Comparison of ENCODE assay signal across 8 cellular contexts in the genomic region with DNA sequence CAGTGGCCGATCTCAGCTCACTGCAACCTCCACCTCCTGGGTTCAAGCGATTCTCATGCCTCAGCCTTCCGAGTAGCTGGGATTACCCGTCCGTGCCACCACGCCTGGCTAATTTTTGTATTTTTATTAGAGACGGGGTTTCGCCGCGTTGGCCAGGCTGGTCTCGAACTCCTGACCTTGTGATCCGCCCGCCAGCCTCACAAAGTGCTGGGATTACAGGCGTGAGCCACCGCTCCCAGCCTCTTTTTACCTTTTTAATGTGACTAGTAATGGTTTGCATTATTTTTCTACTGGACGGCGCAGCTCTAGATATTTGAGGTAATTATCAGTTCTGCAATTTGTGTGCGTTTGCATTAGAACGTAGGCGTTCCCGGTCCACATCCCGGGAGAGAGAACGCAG. TPM values are rescaled to one million over a fixed set of nuclear protein-coding genes. Genes with fewer than 3 reads are reported as not detected.
DNase-seq lines count a peak whose midpoint lies in the region; ATAC-seq, FAIRE-seq and TF ChIP-seq lines count a peak whose summit lies in the region.
"Not testable (repeated sequence)": the region's sequence is repeated elsewhere in the genome, so short reads cannot be mapped to it uniquely, and the experiment has no call there.

No MANE protein-coding gene starts in this region.

- not testable (repeated sequence) for ATAC-seq in HCT116; naive thymus-derived CD8-positive, alpha-beta T cell; stimulated activated memory B cell treated with anti-CD40 and anti-IgM and Interleukin-4, amounts not matched to agents 10 μg/mL and 1 μg/mL and 100 μg/mL, for 72 hours

- H4K91ac ChIP-seq in H1 (replicated peaks; ENCODE audit: insufficient read length, low read length), result not testable (repeated sequence)

- RAD21 ChIA-PET in HCT116 (lab: Charles Lee; ENCODE audit: low non-redundant PET in 1 of 2, low total read pairs in 2 of 2, uncharacterized antibody in 2 of 2, unreplicated experiment in 2 of 2), result not testable (repeated sequence)

- H3K9me3 ChIP-seq in HCT116 (ENCODE audit: control insufficient read depth in 1 of 2, insufficient read depth in 1 of 2, low read depth in 1 of 2, low read length in 2 of 2); SK-N-MC (ENCODE audit: low read depth, low read length); H1 (ENCODE audit: insufficient read depth in 2 of 2, low read depth in 1 of 2, low read length in 1 of 2); iPS-15b (ENCODE audit: control insufficient read depth, insufficient read depth, low read length): not testable (repeated sequence)

- not testable (repeated sequence) for H2BK12ac ChIP-seq in H1 (ENCODE audit: low read depth, low read length)

- not testable (repeated sequence) for H3K56ac ChIP-seq in H1 (replicated peaks; ENCODE audit: insufficient read length, low read depth, low read length)

- not testable (repeated sequence) for H3K27ac ChIP-seq in HCT116 (ENCODE audit: low read depth, low read length); SK-N-MC; H1 (ENCODE audit: low read depth, low read length)

- H2BK20ac ChIP-seq in H1 (ENCODE audit: low read length), result not testable (repeated sequence)

- H4K5ac ChIP-seq in H1 (ENCODE audit: insufficient read length, low read depth, low read length), result not testable (repeated sequence)

- not testable (repeated sequence) for H3K9me3 Mint-ChIP-seq in activated naive CD8-positive, alpha-beta T cell (ENCODE audit: low read depth); naive thymus-derived CD8-positive, alpha-beta T cell; stimulated activated memory B cell treated with anti-CD40 and anti-IgM and Interleukin-4, amounts not matched to agents 10 μg/mL and 1 μg/mL and 100 μg/mL, for 72 hours

- POLR2A ChIA-PET in AG04449 (lab: Yijun Ruan, JAX) (interaction anchor here (0.9 kb wide), 1 partner anchor 19 kb away, joined by 4 read pairs; no protein-coding TSS in a partner anchor), HCT116 (lab: Charles Lee) (interaction anchor here (1.0 kb wide), 1 partner anchor 20 kb away, joined by 3 read pairs; the partner anchor contains the start of gene MXD1), H1 (lab: Charles Lee; ENCODE audit: partially characterized antibody) (interaction anchor here (1.1 to 3.0 kb wide), 6 partner anchors 13 to 252 kb away, joined by 3 to 21 read pairs (median 4); partner anchors contain the start of gene MXD1)
- POLR2A ChIA-PET in naive thymus-derived CD8-positive, alpha-beta T cell (lab: Charles Lee), result interaction anchor here (1.0 to 2.1 kb wide), 4 partner anchors 12 to 296 kb away, joined by 5 to 13 read pairs (median 9); partner anchors contain the start of genes C2orf42 and MXD1

- not testable (repeated sequence) for TF ChIP-seq CTCF in AG04449 (IDR thresholded peaks at IDR 0.05; ENCODE audit: insufficient read depth, low read length, missing control alignments); HCT116 (IDR thresholded peaks at IDR 0.05 in 2 of 3, conservative IDR thresholded peaks at IDR 0.05 in 1 of 3; ENCODE audit: borderline replicate concordance in 1 of 3, insufficient read depth in 1 of 3, low read depth in 2 of 3, low read length in 2 of 3); H1 (IDR thresholded peaks at IDR 0.05; ENCODE audit: control extremely low read depth in 1 of 3, insufficient read depth in 1 of 3, low read depth in 1 of 3, low read length in 3 of 3)

- H3K9ac ChIP-seq in HCT116 (ENCODE audit: low read length) (peak overlapping the region; percentile 76), SK-N-MC (ENCODE audit: insufficient read length) (peak overlapping the region; percentile 98), iPS-15b (ENCODE audit: low read depth, low read length) (peak overlapping the region; percentile 94)
- H3K9ac ChIP-seq in H1 (replicated peaks in 1 of 4; ENCODE audit: extremely low read depth in 1 of 4, low read depth in 3 of 4, low read length in 3 of 4), result not testable (repeated sequence)

- not testable (repeated sequence) for H3K79me1 ChIP-seq in H1 (ENCODE audit: low read depth, low read length)

- peak overlapping the region; percentile 41 for H3K27ac Mint-ChIP-seq in activated naive CD8-positive, alpha-beta T cell
- peak overlapping the region in 9 of 10 donors; percentile 69 to 100 (median 98) for H3K27ac Mint-ChIP-seq in naive thymus-derived CD8-positive, alpha-beta T cell
- H3K27ac Mint-ChIP-seq in stimulated activated memory B cell treated with anti-CD40 and anti-IgM and Interleukin-4, amounts not matched to agents 10 μg/mL and 1 μg/mL and 100 μg/mL, for 72 hours, result peak overlapping the region; percentile 99

- WGBS in H1 (ENCODE audit: extremely low coverage in 1 of 2, insufficient coverage in 1 of 2, insufficient read length in 1 of 2, insufficient replicate concordance in 2 of 2, low coverage in 1 of 2, low lambda C conversion rate in 2 of 2, missing lambda C conversion rate in 1 of 2), 2 experiments, result 89% methylated on average over 21 of the region's 23 CpGs; no CpG with 5 or more reads in 1 of the 2 experiments

- H3K4me1 Mint-ChIP-seq in activated naive CD8-positive, alpha-beta T cell (ENCODE audit: low read depth), result peaks cover 45% of the 10 kb centered on the region
- H3K4me1 Mint-ChIP-seq in naive thymus-derived CD8-positive, alpha-beta T cell, result peaks cover 16 to 52% (median 40%) of the 10 kb centered on the region in 4 donors
- H3K4me1 Mint-ChIP-seq in stimulated activated memory B cell treated with anti-CD40 and anti-IgM and Interleukin-4, amounts not matched to agents 10 μg/mL and 1 μg/mL and 100 μg/mL, for 72 hours, result peaks cover 36% of the 10 kb centered on the region

- not testable (repeated sequence) for H3K23me2 ChIP-seq in H1 (ENCODE audit: low read depth, low read length)

- not testable (repeated sequence) for TF ChIP-seq EP300 in H1 (IDR thresholded peaks at IDR 0.05; ENCODE audit: borderline replicate concordance in 1 of 2, low read depth in 2 of 2, low read length in 2 of 2)

- H3K23ac ChIP-seq in H1 (ENCODE audit: insufficient read length), result not testable (repeated sequence)

- not testable (repeated sequence) for H2AK5ac ChIP-seq in H1 (ENCODE audit: low read depth, low read length)

- H3K4me3 Mint-ChIP-seq in activated naive CD8-positive, alpha-beta T cell, result peak overlapping the region; percentile 100
- peak overlapping the region; percentile 96 to 100 (median 99) for H3K4me3 Mint-ChIP-seq in naive thymus-derived CD8-positive, alpha-beta T cell
- peak overlapping the region; percentile 58 for H3K4me3 Mint-ChIP-seq in stimulated activated memory B cell treated with anti-CD40 and anti-IgM and Interleukin-4, amounts not matched to agents 10 μg/mL and 1 μg/mL and 100 μg/mL, for 72 hours

- H3K9me2 ChIP-seq in HCT116 (ENCODE audit: insufficient read depth), result not testable (repeated sequence)

- peak overlapping the region; percentile 80 for H3K4me2 ChIP-seq in HCT116 (ENCODE audit: low read length)
- H3K4me2 ChIP-seq in H1 (ENCODE audit: insufficient read depth in 1 of 2, low read depth in 2 of 2, low read length in 2 of 2), result peak overlapping the region; percentile 59 to 73

- not testable (repeated sequence) for H2BK5ac ChIP-seq in H1 (ENCODE audit: low read depth, low read length)

- H3K79me2 ChIP-seq in HCT116 (ENCODE audit: insufficient read depth, low read length), result peaks cover 29% of the 10 kb centered on the region
- H3K79me2 ChIP-seq in H1 (ENCODE audit: control insufficient read depth in 1 of 2, insufficient read depth in 2 of 2, low read length in 2 of 2), result peaks cover 0 to 18% of the 10 kb centered on the region in 2 experiments; a peak in 2 of 4 replicates

- not testable (repeated sequence) for H3K27me3 Mint-ChIP-seq in activated naive CD8-positive, alpha-beta T cell; naive thymus-derived CD8-positive, alpha-beta T cell; stimulated activated memory B cell treated with anti-CD40 and anti-IgM and Interleukin-4, amounts not matched to agents 10 μg/mL and 1 μg/mL and 100 μg/mL, for 72 hours

- not testable (repeated sequence) for BruUV-seq in HCT116 (replicated peaks; lab: Mats Ljungman, UMichigan)

- not testable (repeated sequence) for FAIRE-seq in H1 (lab: Jason Lieb, UNC)

- not testable (repeated sequence) for TF ChIP-seq POLR2A in HCT116 (IDR thresholded peaks at IDR 0.05; ENCODE audit: borderline replicate concordance, extremely low read depth, insufficient read depth, insufficient read length); H1 (IDR thresholded peaks at IDR 0.05; ENCODE audit: control extremely low read depth in 1 of 2, low read depth in 2 of 2, low read length in 2 of 2)

- not testable (repeated sequence) for DNase-seq in AG04449 (ENCODE audit: low read depth, low spot score); HCT116 (ENCODE audit: low read depth, low spot score); SK-N-MC (ENCODE audit: low read depth, low spot score); H1 (ENCODE audit: low read depth in 1 of 2, low spot score in 2 of 2); naive thymus-derived CD8-positive, alpha-beta T cell

- CTCF ChIA-PET in AG04449 (lab: Yijun Ruan, JAX) (interaction anchor here (0.9 to 4.5 kb wide), 4 partner anchors 8 to 173 kb away, joined by 3 to 32 read pairs (median 4); partner anchors contain the start of gene MXD1), H1 (lab: Charles Lee; ENCODE audit: partially characterized antibody) (interaction anchor here (1.6 kb wide), 1 partner anchor 18 kb away, joined by 4 read pairs; no protein-coding TSS in a partner anchor)
- CTCF ChIA-PET in HCT116 (lab: Charles Lee), result not testable (repeated sequence)

- H2BK120ac ChIP-seq in H1 (replicated peaks; ENCODE audit: low read depth, low read length), result not testable (repeated sequence)

- H4K8ac ChIP-seq in H1 (ENCODE audit: extremely low read depth, insufficient read depth, low read length), result peak overlapping the region; percentile 71

- not testable (repeated sequence) for H3K27me3 ChIP-seq in HCT116 (ENCODE audit: insufficient read depth, low read length); H1 (replicated peaks in 1 of 4; ENCODE audit: control insufficient read depth in 3 of 4, extremely low read depth in 1 of 4, insufficient read depth in 3 of 4, low read length in 3 of 4); iPS-15b (ENCODE audit: control insufficient read depth, insufficient read depth, low read length)

- peaks cover 10 to 12% of the 10 kb centered on the region in 2 experiments for H3K4me1 ChIP-seq in HCT116 (ENCODE audit: control insufficient read depth in 1 of 2, insufficient read depth in 2 of 2, low read length in 2 of 2)
- not testable (repeated sequence) for H3K4me1 ChIP-seq in H1 (replicated peaks in 1 of 4; ENCODE audit: control insufficient read depth in 3 of 4, insufficient read depth in 4 of 4, low read length in 3 of 4); iPS-15b (ENCODE audit: control insufficient read depth, insufficient read depth, low read length)

- not testable (repeated sequence) for H4K20me1 ChIP-seq in HCT116 (ENCODE audit: insufficient read depth); H1 (replicated peaks in 1 of 2; ENCODE audit: control insufficient read depth in 1 of 2, insufficient read depth in 2 of 2, low read length in 2 of 2)

- not testable (repeated sequence) for H3K14ac ChIP-seq in H1 (ENCODE audit: insufficient read length)

- H2AFZ ChIP-seq in HCT116 (ENCODE audit: low read depth, low read length, poor library complexity, severe bottlenecking); H1 (ENCODE audit: low read length): not testable (repeated sequence)

- not testable (repeated sequence) for H3K36me3 Mint-ChIP-seq in activated naive CD8-positive, alpha-beta T cell
- H3K36me3 Mint-ChIP-seq in naive thymus-derived CD8-positive, alpha-beta T cell, result peaks cover 6 to 47% (median 8%) of the 10 kb centered on the region in 3 donors
- H3K36me3 Mint-ChIP-seq in stimulated activated memory B cell treated with anti-CD40 and anti-IgM and Interleukin-4, amounts not matched to agents 10 μg/mL and 1 μg/mL and 100 μg/mL, for 72 hours, result peaks cover 24% of the 10 kb centered on the region

- H3K4me3 ChIP-seq in AG04449 (ENCODE audit: low read depth, low read length) (peak overlapping the region; percentile 79), HCT116 (replicated peaks in 1 of 2; ENCODE audit: low read depth in 1 of 2, low read length in 2 of 2) (peak overlapping the region; percentile 71 to 89), SK-N-MC (peak overlapping the region; percentile 98), H1 (ENCODE audit: extremely low read depth in 1 of 4, insufficient read depth in 2 of 4, low read depth in 3 of 4, low read length in 4 of 4) (peak overlapping the region; percentile 88 to 94 (median 91); a peak in 6 of 8 replicates), iPS-15b (ENCODE audit: low read depth, low read length) (peak overlapping the region; percentile 91)

- intact Hi-C loops in HCT116 (cut with micrococcal nuclease), result not testable (repeated sequence)

- peaks cover 3 to 21% of the 10 kb centered on the region in 2 experiments; a peak in 3 of 4 replicates for H3K36me3 ChIP-seq in HCT116 (ENCODE audit: control insufficient read depth in 1 of 2, insufficient read depth in 2 of 2, low read length in 2 of 2)
- H3K36me3 ChIP-seq in SK-N-MC (ENCODE audit: insufficient read depth, low read length), result peaks cover 34% of the 10 kb centered on the region
- peaks cover 7 to 31% (median 17%) of the 10 kb centered on the region in 4 experiments; a peak in 7 of 8 replicates for H3K36me3 ChIP-seq in H1 (ENCODE audit: control insufficient read depth in 2 of 4, insufficient read depth in 4 of 4, low read length in 3 of 4)
- H3K36me3 ChIP-seq in iPS-15b (ENCODE audit: control insufficient read depth, insufficient read depth, low read length), result not testable (repeated sequence)

- H3K18ac ChIP-seq in H1 (ENCODE audit: extremely low read depth, low read length), result not testable (repeated sequence)

- not testable (repeated sequence) for TF ChIP-seq RAD21 in HCT116 (IDR thresholded peaks at IDR 0.05; ENCODE audit: low read depth); H1 (IDR thresholded peaks at IDR 0.05 in 1 of 2, conservative IDR thresholded peaks at IDR 0.05 in 1 of 2; ENCODE audit: low read depth in 2 of 2, low read length in 2 of 2)

- not testable (repeated sequence) for H3K4ac ChIP-seq in H1 (replicated peaks; ENCODE audit: insufficient read length, low read depth, low read length)

- H2BK15ac ChIP-seq in H1 (ENCODE audit: low read length), result not testable (repeated sequence)

RNA-seq across cellular contexts. Expression of gene SNRNP27, which starts 1.0 kb away (rescaled TPM):
- total RNA-seq in HCT116 (2021; ENCODE audit: unreplicated experiment), result 44.4 TPM
- polyA plus RNA-seq in HCT116 (2012), result 25.6 and 27.5 TPM in 2 replicates
- total RNA-seq in H1 (2021; fragmentation: NEBNext Ultra II Directional; extraction: Animal tissue kit (Norgen Biotek cat#: 25700)), result 40.5 and 40.9 TPM in 2 replicates
- 10.9 and 11.1 TPM in 2 replicates for polyA plus RNA-seq in H1 (2011; rRNA removed)
- 32.4 TPM for polyA plus RNA-seq in H1 (2011; cell fraction: cytosol; rRNA removed)
- polyA plus RNA-seq in H1 (2011; cell fraction: nucleus; rRNA removed), result 9.9 TPM
- 21.3 to 27.0 TPM (median 25.1 TPM) in 4 replicates for polyA plus RNA-seq in H1 (2012, experiment 1 of 2)
- 9.6 TPM for polyA plus RNA-seq in H1 (2012, experiment 2 of 2)
- 64.9 TPM for polyA plus RNA-seq in H1 (2013, experiment 1 of 2)
- 62.4 TPM for polyA plus RNA-seq in H1 (2013, experiment 2 of 2)
- polyA minus RNA-seq in H1 (2011; rRNA and poly(A)+ RNA removed), result 3.0 and 4.4 TPM in 2 replicates
- polyA minus RNA-seq in H1 (2011; cell fraction: cytosol; rRNA and poly(A)+ RNA removed), result 12.2 TPM
- polyA minus RNA-seq in H1 (2011; cell fraction: nucleus; rRNA and poly(A)+ RNA removed), result 11.6 TPM
- total RNA-seq in naive thymus-derived CD8-positive, alpha-beta T cell, result 10 to 100 TPM; 49.1 to 51.2 TPM
- polyA plus RNA-seq in naive thymus-derived CD8-positive, alpha-beta T cell, result 10 to 100 TPM; 38.6 to 60.9 (median 50.9) TPM

RNA-seq across cellular contexts. Expression of gene MXD1, which starts 20.2 kb away (rescaled TPM):
- 10.3 TPM for total RNA-seq in HCT116 (2021; ENCODE audit: unreplicated experiment)
- polyA plus RNA-seq in HCT116 (2012), result 4.8 and 10.4 TPM in 2 replicates
- total RNA-seq in H1 (2021; fragmentation: NEBNext Ultra II Directional; extraction: Animal tissue kit (Norgen Biotek cat#: 25700)), result 2.6 TPM in 2 replicates
- 1.0 and 1.6 TPM in 2 replicates for polyA plus RNA-seq in H1 (2011; rRNA removed)
- polyA plus RNA-seq in H1 (2011; cell fraction: cytosol; rRNA removed), result 1.3 TPM
- 1.0 TPM for polyA plus RNA-seq in H1 (2011; cell fraction: nucleus; rRNA removed)
- polyA plus RNA-seq in H1 (2012, experiment 1 of 2), result 0.97 to 1.6 TPM (median 1.5 TPM) in 4 replicates
- 0.16 TPM for polyA plus RNA-seq in H1 (2012, experiment 2 of 2)
- polyA plus RNA-seq in H1 (2013, experiment 1 of 2), result 1.6 TPM
- polyA plus RNA-seq in H1 (2013, experiment 2 of 2), result 1.7 TPM
- polyA minus RNA-seq in H1 (2011; rRNA and poly(A)+ RNA removed), result 1.4 and 1.6 TPM in 2 replicates
- 1.4 TPM for polyA minus RNA-seq in H1 (2011; cell fraction: cytosol; rRNA and poly(A)+ RNA removed)
- 2.8 TPM for polyA minus RNA-seq in H1 (2011; cell fraction: nucleus; rRNA and poly(A)+ RNA removed)
- total RNA-seq in naive thymus-derived CD8-positive, alpha-beta T cell, result 10 to 100 TPM; 14.3 to 15.8 TPM
- 1 to 10 TPM; 6.4 to 9.3 (median 8.8) TPM for polyA plus RNA-seq in naive thymus-derived CD8-positive, alpha-beta T cell

Comparison
In these comparisons a context has a peak if more than half of its experiments do, and no peak if none do; other contexts are left out.
1. H3K27ac Mint-ChIP-seq: peak in every context shown above with its lines; median percentile 99 in stimulated activated memory B cell treated with anti-CD40 and anti-IgM and Interleukin-4, amounts not matched to agents 10 μg/mL and 1 μg/mL and 100 μg/mL, for 72 hours; 98 in naive thymus-derived CD8-positive, alpha-beta T cell; 41 in activated naive CD8-positive, alpha-beta T cell.